Comparison of ENCODE assay signal across 1 cellular context in genomic region chr6:40328376-40328987, GRCh38.
TF ChIP-seq lines count a peak whose summit lies in the region.

No MANE protein-coding gene starts in this region.

TF ChIP-seq in GM23338, 12 proteins besides CTCF, POLR2A, EP300 and RAD21 (continued from another document):
- TF ChIP-seq REST (IDR thresholded peaks at IDR 0.05; ENCODE audit: unreplicated experiment) = no peak
